8 cellular contexts compared by ENCODE assay signal in the genomic region with DNA sequence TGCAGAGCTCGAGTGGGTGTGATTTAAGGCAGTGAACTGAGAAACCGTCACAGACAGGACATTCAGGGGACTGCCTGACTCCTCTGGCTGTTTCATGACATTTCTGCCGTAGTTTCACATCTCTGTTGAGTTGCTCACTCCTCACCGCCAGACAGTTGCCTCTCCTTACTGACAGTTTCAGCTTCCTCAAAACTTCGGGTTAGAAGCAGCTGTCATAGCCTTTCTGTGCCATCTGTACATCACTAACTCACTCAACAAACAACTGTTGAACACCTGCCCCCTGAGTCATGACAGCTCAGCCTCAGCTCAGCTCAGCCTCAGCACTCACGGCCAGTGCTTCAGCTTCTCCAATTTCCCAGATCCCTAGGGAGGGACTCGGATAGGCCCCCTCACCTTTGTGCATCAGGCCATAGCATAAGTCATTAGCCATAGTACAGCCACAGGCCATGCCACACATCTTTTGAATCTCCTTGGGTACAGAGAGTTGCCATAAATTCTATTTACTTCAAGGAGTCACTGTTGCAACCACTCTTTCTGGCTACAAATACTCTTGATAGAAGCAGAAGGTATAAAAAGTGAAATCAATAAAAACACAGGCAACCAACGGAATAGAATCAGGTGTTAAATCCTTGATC. TPM values are rescaled to one million over a fixed set of nuclear protein-coding genes. Genes with fewer than 3 reads are reported as not detected.
DNase-seq lines count a peak whose midpoint lies in the region; ATAC-seq lines count a peak whose summit lies in the region.

No MANE protein-coding gene starts in this region.

- CTCF ChIA-PET in activated naive CD4-positive, alpha-beta T cell treated with anti-CD3 and anti-CD28 coated beads, Interleukin-2, amount 10 ng/mL, durations not matched to agents 7 days and 5 days (lab: Charles Lee): interaction anchor here (1.0 kb wide), 1 partner anchor 47 kb away, joined by 3 read pairs; no protein-coding TSS in a partner anchor

- H3K36me3 Mint-ChIP-seq in activated naive CD4-positive, alpha-beta T cell treated with anti-CD3 and anti-CD28 coated beads, Interleukin-2, amount 10 ng/mL, durations not matched to agents 7 days and 5 days: no peaks in the 10 kb centered on the region

- H3K9me3 Mint-ChIP-seq in activated naive CD4-positive, alpha-beta T cell treated with anti-CD3 and anti-CD28 coated beads, Interleukin-2, amount 10 ng/mL, durations not matched to agents 7 days and 5 days: no peaks in the 10 kb centered on the region

- peak; percentile 27 for DNase-seq in activated naive CD4-positive, alpha-beta T cell treated with anti-CD3 and anti-CD28 coated beads, Interleukin-2, amount 10 ng/mL, durations not matched to agents 7 days and 5 days
- no peak for DNase-seq in activated naive CD4-positive, alpha-beta T cell treated with anti-CD3 and anti-CD28 coated beads, Interleukin-2, amount 50 U/mL, for 16 hours
- DNase-seq in RPMI8226 (peak; percentile 81), myocyte (ENCODE audit: low read depth) (peak; percentile 93), NCI-H2227 treated with DMSO at 0.1 percent for 48 hours (lab: John Stamatoyannopoulos, UW) (no peak), hepatic stellate cell (ENCODE audit: low spot score) (no peak), HT-29 (ENCODE audit: low spot score) (no peak)

- peak overlapping the region; percentile 80 for H3K27ac Mint-ChIP-seq in activated naive CD4-positive, alpha-beta T cell treated with anti-CD3 and anti-CD28 coated beads, Interleukin-2, amount 10 ng/mL, durations not matched to agents 7 days and 5 days

- H3K27me3 Mint-ChIP-seq in activated naive CD4-positive, alpha-beta T cell treated with anti-CD3 and anti-CD28 coated beads, Interleukin-2, amount 10 ng/mL, durations not matched to agents 7 days and 5 days: peaks cover 13% of the 10 kb centered on the region

- peaks cover 16% of the 10 kb centered on the region for H3K4me1 Mint-ChIP-seq in activated naive CD4-positive, alpha-beta T cell treated with anti-CD3 and anti-CD28 coated beads, Interleukin-2, amount 10 ng/mL, durations not matched to agents 7 days and 5 days

- ATAC-seq in HG02981 (IDR thresholded peaks at IDR 0.05; ENCODE audit: unreplicated experiment): peak; percentile 89

- H3K4me3 Mint-ChIP-seq in activated naive CD4-positive, alpha-beta T cell treated with anti-CD3 and anti-CD28 coated beads, Interleukin-2, amount 10 ng/mL, durations not matched to agents 7 days and 5 days: no peak overlapping the region

RNA-seq across cellular contexts. Expression of a gene that starts 6.2 kb away (rescaled TPM):
- total RNA-seq in myocyte: 48.6 and 54.4 TPM in 2 replicates
- polyA plus RNA-seq in myocyte (2012): 36.0 TPM
- total RNA-seq in HT-29 (2014; rRNA removed; shearing (Covaris generic)): 17.9 and 30.4 TPM in 2 replicates

RNA-seq across cellular contexts. Expression of a gene that starts 23.3 kb away (rescaled TPM):
- not detected in 2 replicates for total RNA-seq in myocyte
- polyA plus RNA-seq in myocyte (2012): 0.05 TPM
- total RNA-seq in HT-29 (2014; rRNA removed; shearing (Covaris generic)): not detected in 2 replicates

Comparison
In these comparisons a context has a peak if more than half of its experiments do, and no peak if none do; other contexts are left out.
1. DNase-seq: peak in activated naive CD4-positive, alpha-beta T cell treated with anti-CD3 and anti-CD28 coated beads, Interleukin-2, amount 10 ng/mL, durations not matched to agents 7 days and 5 days (single experiment), RPMI8226 (single experiment) and myocyte (single experiment); none in activated naive CD4-positive, alpha-beta T cell treated with anti-CD3 and anti-CD28 coated beads, Interleukin-2, amount 50 U/mL, for 16 hours (single experiment), NCI-H2227 treated with DMSO at 0.1 percent for 48 hours (single experiment), hepatic stellate cell (single experiment) and HT-29 (single experiment).